In genomic region chr6:25017932-25018581, GRCh38 we compare ENCODE assay signal across 8 cellular contexts.
DNase-seq lines count a peak whose midpoint lies in the region; ATAC-seq and TF ChIP-seq lines count a peak whose summit lies in the region.

No MANE protein-coding gene starts in this region.

- H3K18ac ChIP-seq in neuronal stem cell (ENCODE audit: low read length) = no peak overlapping the region

- H3K4ac ChIP-seq in neuronal stem cell (ENCODE audit: low read length) = no peak overlapping the region

- H3K27ac ChIP-seq in OCI-LY3 (ENCODE audit: low read length) (peak overlapping the region; percentile 12), neuronal stem cell (replicated peaks; ENCODE audit: low read length) (no peak overlapping the region), upper lobe of left lung (peak overlapping the region; percentile 65 to 83 (median 78))

- peaks cover 94% of the 10 kb centered on the region for H4K20me1 ChIP-seq in OCI-LY3 (ENCODE audit: insufficient read depth, low read length)

- H3K14ac ChIP-seq in neuronal stem cell (ENCODE audit: low read length) = no peak overlapping the region

- no peak overlapping the region for H3K23ac ChIP-seq in neuronal stem cell (ENCODE audit: low read depth, low read length, poor library complexity)

- DNase-seq in GM06990 (ENCODE audit: extremely low read depth, insufficient read length) (peak; percentile 67), activated T-cell treated with anti-CD3 and anti-CD28 coated beads for 24 hours (ENCODE audit: low read depth) (peak; percentile 72), fibroblast of peridontal ligament (ENCODE audit: extremely low read depth) (peak; percentile 52), neuronal stem cell (ENCODE audit: low spot score) (peak; percentile 48), upper lobe of left lung (peak in 1 of 2 donors; percentile 91), D341Med (ENCODE audit: low spot score) (no peak)

- no peak overlapping the region for H2BK12ac ChIP-seq in neuronal stem cell (ENCODE audit: low read length)

- H3K27me3 ChIP-seq in GM06990 (replicated peaks; ENCODE audit: control insufficient read depth, insufficient read depth, low read length) = no peaks in the 10 kb centered on the region
- H3K27me3 ChIP-seq in OCI-LY3 (ENCODE audit: low read depth, low read length) = no peaks in the 10 kb centered on the region
- H3K27me3 ChIP-seq in neuronal stem cell (ENCODE audit: control insufficient read depth in 3 of 3, insufficient read depth in 3 of 3, low read depth in 1 of 3, low read length in 3 of 3) = no peaks in the 10 kb centered on the region
- H3K27me3 ChIP-seq in upper lobe of left lung = no peaks in the 10 kb centered on the region

- H3K79me2 ChIP-seq in OCI-LY3 (ENCODE audit: low read length) = peaks cover 100% of the 10 kb centered on the region

- H2BK15ac ChIP-seq in neuronal stem cell (ENCODE audit: low read length) = no peak overlapping the region

- H3K4me3 ChIP-seq in GM06990 (replicated peaks; ENCODE audit: low read depth, low read length) (no peak overlapping the region), OCI-LY3 (ENCODE audit: low read length) (no peak overlapping the region), neuronal stem cell (ENCODE audit: low read length in 2 of 2) (no peak overlapping the region), upper lobe of left lung (no peak overlapping the region)

- TF ChIP-seq CTCF in GM06990 (IDR thresholded peaks at IDR 0.05; ENCODE audit: insufficient read depth, low read length, poor library complexity, severe bottlenecking) = peak; percentile 85
- TF ChIP-seq CTCF in OCI-LY3 (IDR thresholded peaks at IDR 0.05; ENCODE audit: low read depth, low read length) = peak; percentile 58
- TF ChIP-seq CTCF in upper lobe of left lung (IDR thresholded peaks at IDR 0.05) = peak; percentile 53 to 84 (median 80)

- no peaks in the 10 kb centered on the region for H3K36me3 ChIP-seq in GM06990 (ENCODE audit: control insufficient read depth, insufficient read depth, low read length)
- peaks cover 44% of the 10 kb centered on the region for H3K36me3 ChIP-seq in OCI-LY3 (replicated peaks; ENCODE audit: low read depth, low read length)
- no peaks in the 10 kb centered on the region for H3K36me3 ChIP-seq in neuronal stem cell (replicated peaks in 1 of 2; ENCODE audit: control insufficient read depth in 2 of 2, insufficient read depth in 2 of 2, low read length in 2 of 2)
- no peaks in the 10 kb centered on the region for H3K36me3 ChIP-seq in upper lobe of left lung

- H3K4me2 ChIP-seq in OCI-LY3 (ENCODE audit: low read length) (peak overlapping the region; percentile 16), neuronal stem cell (ENCODE audit: insufficient read depth, low read length, poor library complexity, severe bottlenecking) (no peak overlapping the region)

- peaks cover 57% of the 10 kb centered on the region for H3K4me1 ChIP-seq in OCI-LY3 (ENCODE audit: low read length)
- H3K4me1 ChIP-seq in neuronal stem cell (ENCODE audit: control insufficient read depth in 2 of 2, insufficient read depth in 1 of 2, low read depth in 1 of 2, low read length in 2 of 2) = peaks cover 3 to 15% of the 10 kb centered on the region in 2 donors
- peaks cover 9 to 28% (median 25%) of the 10 kb centered on the region in 4 donors for H3K4me1 ChIP-seq in upper lobe of left lung

- H3K79me1 ChIP-seq in neuronal stem cell (ENCODE audit: low read depth, low read length) = no peaks in the 10 kb centered on the region

- H3K9ac ChIP-seq in OCI-LY3 (ENCODE audit: low read length) = no peak overlapping the region
- no peak overlapping the region for H3K9ac ChIP-seq in neuronal stem cell (ENCODE audit: low read depth, low read length, poor library complexity)

- H3K9me3 ChIP-seq in OCI-LY3 (ENCODE audit: insufficient read depth, low read length) = no peaks in the 10 kb centered on the region
- no peaks in the 10 kb centered on the region for H3K9me3 ChIP-seq in neuronal stem cell (replicated peaks in 1 of 2; ENCODE audit: control insufficient read depth in 2 of 2, insufficient read depth in 1 of 2, low read depth in 1 of 2, low read length in 2 of 2)
- H3K9me3 ChIP-seq in upper lobe of left lung = no peaks in the 10 kb centered on the region

- TF ChIP-seq POLR2A in upper lobe of left lung (IDR thresholded peaks at IDR 0.05) = no peak

- no peak overlapping the region for H2BK5ac ChIP-seq in neuronal stem cell (ENCODE audit: low read length)

- ATAC-seq in HG02973 (IDR thresholded peaks at IDR 0.05; ENCODE audit: unreplicated experiment) (peak; percentile 63), upper lobe of left lung (ENCODE audit: low FRiP score in 2 of 2) (peak; percentile 84 to 90)

- H2BK120ac ChIP-seq in neuronal stem cell (ENCODE audit: low read depth, low read length) = no peak overlapping the region

- no peak overlapping the region for H4K91ac ChIP-seq in neuronal stem cell (ENCODE audit: low read depth, low read length, poor library complexity)

- H2AK5ac ChIP-seq in neuronal stem cell (ENCODE audit: low read depth, low read length) = no peak overlapping the region

- H2AFZ ChIP-seq in OCI-LY3 (ENCODE audit: low read depth, low read length) (no peak overlapping the region), neuronal stem cell (ENCODE audit: low read length) (no peak overlapping the region)

- no CpG with 5 or more reads among the region's 7 CpGs for WGBS in neuronal stem cell (ENCODE audit: extremely low coverage in 2 of 2, insufficient read length in 2 of 2, insufficient replicate concordance in 1 of 2), 2 donors
- WGBS in upper lobe of left lung, 2 donors = 40 to 51% methylated on average over 7 of the region's 7 CpGs

- H4K8ac ChIP-seq in neuronal stem cell (ENCODE audit: low read depth, low read length) = no peak overlapping the region

- TF ChIP-seq EP300 in upper lobe of left lung (IDR thresholded peaks at IDR 0.05) = no peak
